ENCODE assay signal across 8 cellular contexts in the genomic region with DNA sequence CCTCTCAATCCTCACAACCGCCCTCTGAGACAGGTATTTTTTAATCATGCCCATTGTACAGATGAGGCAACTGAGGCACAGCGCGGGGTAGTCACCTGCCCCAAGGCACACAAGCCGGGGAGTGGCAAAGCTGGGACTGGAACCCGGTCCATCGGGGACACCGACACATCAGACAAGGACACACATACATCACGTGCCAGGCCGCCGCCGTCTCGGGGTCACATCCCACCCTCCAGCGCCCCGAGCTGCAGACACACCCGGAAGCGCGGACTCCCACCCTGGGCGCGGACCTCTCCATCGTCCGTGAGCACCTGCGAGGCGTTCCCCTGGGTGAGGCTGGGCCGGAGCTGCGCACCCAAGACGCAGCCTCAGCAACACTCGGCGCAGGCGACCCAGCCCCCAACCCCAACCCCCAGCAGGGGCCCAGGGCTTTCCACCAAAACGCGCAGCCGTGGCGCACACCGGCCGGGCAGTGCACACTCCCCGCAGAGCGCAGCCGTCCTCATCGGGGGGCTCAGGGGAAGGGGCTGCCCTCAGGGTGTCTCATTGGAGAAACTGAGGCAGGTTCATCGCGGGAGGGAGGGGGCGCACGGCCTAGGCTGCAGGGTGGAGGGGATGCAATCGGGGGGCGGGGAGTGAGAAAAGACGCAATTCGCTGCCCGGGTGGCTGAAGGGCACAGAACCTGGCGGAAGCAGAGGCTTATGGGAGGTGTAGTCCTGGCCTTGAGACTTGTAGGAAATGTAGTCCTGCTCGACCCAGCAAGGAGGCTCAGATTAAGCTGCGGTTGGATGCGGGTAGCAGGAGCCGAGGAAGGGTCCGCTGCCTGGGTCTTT. TPM values are rescaled to one million over a fixed set of nuclear protein-coding genes. Genes with fewer than 3 reads are reported as not detected.
DNase-seq lines count a peak whose midpoint lies in the region; ATAC-seq and TF ChIP-seq lines count a peak whose summit lies in the region.

No MANE protein-coding gene starts in this region.

- TF ChIP-seq EP300 in sigmoid colon (IDR thresholded peaks at IDR 0.05): no peak

- no peak overlapping the region for H3K4me3 Mint-ChIP-seq in T-helper 17 cell

- H3K4me1 ChIP-seq in iPS DF 6.9 (ENCODE audit: control insufficient read depth, insufficient read depth, low read length): peaks cover 6% of the 10 kb centered on the region; the same call in 1 of the 2 replicates
- H3K4me1 ChIP-seq in sigmoid colon: peaks cover 0 to 20% (median 15%) of the 10 kb centered on the region in 4 donors

- H3K4me1 Mint-ChIP-seq in T-helper 17 cell: peaks cover 16% of the 10 kb centered on the region

- DNase-seq in AG04449 (ENCODE audit: low read depth, low spot score): no peak
- DNase-seq in NCI-H146 (lab: John Stamatoyannopoulos, UW): peak; percentile 86
- peak; percentile 47 to 58 (median 53) for DNase-seq in T-helper 17 cell
- peak; percentile 12 for DNase-seq in astrocyte of the cerebellum (ENCODE audit: low read depth)
- no peak for DNase-seq in iPS DF 6.9 (ENCODE audit: low read depth, low spot score)
- peak; percentile 75 for DNase-seq in sigmoid colon

- CTCF ChIA-PET in AG04449 (lab: Yijun Ruan, JAX): interaction anchor here (0.7 to 1.9 kb wide), 4 partner anchors 11 to 75 kb away, joined by 3 to 6 read pairs (median 4); no protein-coding TSS in a partner anchor

- H3K27ac Mint-ChIP-seq in T-helper 17 cell: no peak overlapping the region

- intact Hi-C loops in sigmoid colon (cut with DNase I): loop anchor here (5.0 kb wide), 1 partner anchor 54 kb away; no protein-coding TSS in a partner anchor

- no peaks in the 10 kb centered on the region for H3K27me3 Mint-ChIP-seq in T-helper 17 cell

- TF ChIP-seq POLR2A in sigmoid colon (IDR thresholded peaks at IDR 0.05): no peak

- WGBS in iPS DF 6.9 (ENCODE audit: insufficient coverage, insufficient read length): no CpG with 5 or more reads among the region's 54 CpGs
- WGBS in sigmoid colon, 2 donors: 1 to 2% methylated on average over 54 of the region's 54 CpGs

- H3K27ac ChIP-seq in iPS DF 6.9 (ENCODE audit: low read length) (no peak overlapping the region), sigmoid colon (no peak overlapping the region)

- H3K4me3 ChIP-seq in AG04449 (ENCODE audit: low read depth, low read length) (peak overlapping the region; percentile 65), astrocyte of the cerebellum (ENCODE audit: low read depth, low read length) (peak overlapping the region; percentile 56), iPS DF 6.9 (ENCODE audit: low read length) (peak overlapping the region; percentile 60; the same call in 1 of the 2 replicates), sigmoid colon (peak overlapping the region; percentile 23 to 60 (median 54))

- H3K9me3 ChIP-seq in T-helper 17 cell (ENCODE audit: control insufficient read depth, low read length, poor library complexity, severe bottlenecking) (no peaks in the 10 kb centered on the region), iPS DF 6.9 (ENCODE audit: control insufficient read depth, insufficient read depth, low read length) (no peaks in the 10 kb centered on the region), sigmoid colon (no peaks in the 10 kb centered on the region)

- H3K27me3 ChIP-seq in iPS DF 6.9 (ENCODE audit: control insufficient read depth, insufficient read depth, low read length) (no peaks in the 10 kb centered on the region), sigmoid colon (peaks cover 18 to 43% (median 41%) of the 10 kb centered on the region in 3 donors)

- POLR2A ChIA-PET in AG04449 (lab: Yijun Ruan, JAX): no interaction called here

- H3K36me3 ChIP-seq in iPS DF 6.9 (ENCODE audit: control insufficient read depth, insufficient read depth, low read length): no peaks in the 10 kb centered on the region
- no peaks in the 10 kb centered on the region for H3K36me3 ChIP-seq in sigmoid colon

- in situ Hi-C loops in astrocyte of the cerebellum (cut with HindIII; ENCODE audit: low sequenced_read_pairs): no loop called here

- ATAC-seq in GM19035 (IDR thresholded peaks at IDR 0.05; ENCODE audit: unreplicated experiment): peak; percentile 74
- ATAC-seq in T-helper 17 cell: peak; percentile 73
- ATAC-seq in HG03097 (IDR thresholded peaks at IDR 0.05; ENCODE audit: low FRiP score, unreplicated experiment): no peak

- H3K36me3 Mint-ChIP-seq in T-helper 17 cell (ENCODE audit: low read depth): no peaks in the 10 kb centered on the region

- TF ChIP-seq CTCF in AG04449 (IDR thresholded peaks at IDR 0.05; ENCODE audit: insufficient read depth, low read length, missing control alignments): no peak
- no peak for TF ChIP-seq CTCF in astrocyte of the cerebellum (IDR thresholded peaks at IDR 0.05; ENCODE audit: low read depth, low read length, missing control alignments)
- TF ChIP-seq CTCF in sigmoid colon (IDR thresholded peaks at IDR 0.05): no peak

RNA-seq across cellular contexts. Expression of gene LMTK3, which starts 1.9 kb away (rescaled TPM):
- 10 to 100 TPM; 11.5 to 18.4 TPM for total RNA-seq in T-helper 17 cell
- 1 to 10 TPM in 1 of 4 donors, under 1 TPM in 1, not detected in 2; 0.14 to 1.1 TPM for total RNA-seq in sigmoid colon
- 1 to 10 TPM in 1 of 3 donors, under 1 TPM in 1, not detected in 1; 0.23 to 1.7 TPM for polyA plus RNA-seq in sigmoid colon

RNA-seq across cellular contexts. Expression of gene SULT2B1, which starts 38.5 kb away (rescaled TPM):
- total RNA-seq in T-helper 17 cell: not detected
- under 1 TPM in 1 of 4 donors, not detected in 3; 0.82 TPM for total RNA-seq in sigmoid colon
- 1 to 10 TPM; 1.2 to 2.8 (median 2.4) TPM for polyA plus RNA-seq in sigmoid colon

RNA-seq across cellular contexts. Expression of gene CYTH2, which starts 44.3 kb away (rescaled TPM):
- 10 to 100 TPM; 42.3 to 53.4 TPM for total RNA-seq in T-helper 17 cell
- 10 to 100 TPM; 30.0 to 49.3 (median 35.8) TPM for total RNA-seq in sigmoid colon
- polyA plus RNA-seq in sigmoid colon: 10 to 100 TPM; 52.8 to 71.4 (median 64.9) TPM

RNA-seq across cellular contexts. Expression of gene KCNJ14, which starts 58.1 kb away (rescaled TPM):
- total RNA-seq in T-helper 17 cell: 1 to 10 TPM; 1.7 to 2.5 TPM
- 1 to 10 TPM in 1 of 4 donors, under 1 TPM in 3; 0.16 to 1.4 (median 0.49) TPM for total RNA-seq in sigmoid colon
- under 1 TPM in 2 of 3 donors, not detected in 1; under 0.01 to 0.61 TPM for polyA plus RNA-seq in sigmoid colon

Comparison
In these comparisons a context has a peak if more than half of its experiments do, and no peak if none do; other contexts are left out.
1. DNase-seq: peak in NCI-H146 (single experiment), T-helper 17 cell (3 of 3), astrocyte of the cerebellum (single experiment) and sigmoid colon (single experiment); none in AG04449 (single experiment) and iPS DF 6.9 (single experiment).
2. RNA of gene LMTK3, which starts 1.9 kb away (total RNA-seq): 11.5 to 18.4 TPM in T-helper 17 cell; 0.14 to 1.1 TPM in sigmoid colon; every median in the first group is over 4 times any median in the second.
3. Peak in every context shown above with its lines, with median percentiles within 50 percentile points of each other: H3K4me3 ChIP-seq.